Comparison of ENCODE assay signal across 12 cellular contexts in the genomic region with DNA sequence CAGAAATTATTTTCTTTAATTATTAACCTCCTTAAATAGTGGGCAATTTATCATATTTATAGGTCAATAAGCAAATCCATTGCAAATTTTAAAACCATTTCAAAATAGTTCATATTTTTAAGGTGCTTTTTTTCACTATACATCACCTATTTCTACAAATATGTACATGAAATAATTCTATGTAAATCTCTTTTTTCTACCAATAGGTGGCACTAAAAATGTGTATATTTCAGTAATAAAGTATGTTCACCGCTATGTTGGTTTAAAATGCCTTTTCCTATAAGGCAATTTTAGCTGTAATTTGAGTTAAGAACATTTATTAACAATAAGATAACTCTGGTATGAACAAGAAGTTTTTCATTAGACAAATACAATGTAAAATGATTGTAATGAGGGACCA.
DNase-seq lines count a peak whose midpoint lies in the region; ATAC-seq and TF ChIP-seq lines count a peak whose summit lies in the region.
"Had no signal": no experiment of that assay in that cellular context is flagged by ENCODE, and none has a peak within 500 bp of the region (broad histone marks: within the 10 kb centered on the region; RNA-seq: fewer than 3 reads in every experiment).

No MANE protein-coding gene starts in this region.

- POLR2A ChIA-PET in CD4-positive, alpha-beta T cell (lab: Charles Lee): no interaction called here

- H3K36me3 Mint-ChIP-seq in H9 (ENCODE audit: insufficient read depth in 1 of 3, low read depth in 3 of 3): no peaks in the 10 kb centered on the region
- no peaks in the 10 kb centered on the region for H3K36me3 Mint-ChIP-seq in CD4-positive, alpha-beta T cell (ENCODE audit: low read depth)
- H3K36me3 Mint-ChIP-seq: activated naive CD4-positive, alpha-beta T cell treated with anti-CD3 and anti-CD28 coated beads, Interleukin-2, amount 50 U/mL, for 24 hours had no signal

- peaks cover 7 to 8% of the 10 kb centered on the region in 2 experiments for H3K4me1 Mint-ChIP-seq in H9
- H3K4me1 Mint-ChIP-seq in CD4-positive, alpha-beta T cell (ENCODE audit: low read depth): no peaks in the 10 kb centered on the region
- H3K4me1 Mint-ChIP-seq: activated naive CD4-positive, alpha-beta T cell treated with anti-CD3 and anti-CD28 coated beads, Interleukin-2, amount 50 U/mL, for 24 hours had no signal

- no peak overlapping the region for H3K9ac ChIP-seq in H9 (ENCODE audit: extremely low read depth, insufficient read length, low read length)

- H3T11ph ChIP-seq in H9 (ENCODE audit: low read length): no peak overlapping the region

- no peak overlapping the region for H2BK5ac ChIP-seq in H9 (ENCODE audit: insufficient read length, low read length)

- H3K56ac ChIP-seq in H9 (ENCODE audit: insufficient read length, low read depth, low read length): no peak overlapping the region

- WGBS in H9 (ENCODE audit: extremely low coverage, insufficient read length, low lambda C conversion rate): no CpG with 5 or more reads among the region's 1 CpG

- H3K14ac ChIP-seq in H9 (ENCODE audit: insufficient read depth, low read length): no peak overlapping the region

- CTCF ChIA-PET in CD4-positive, alpha-beta T cell (lab: Charles Lee): no interaction called here

- H3K27ac ChIP-seq in H9 (ENCODE audit: insufficient read length, low read depth, low read length) (no peak overlapping the region), RWPE2 (ENCODE audit: poor library complexity, severe bottlenecking) (no peak overlapping the region)
- H3K27ac ChIP-seq in CD4-positive, alpha-beta T cell (ENCODE audit: low read depth, low read length): no peak overlapping the region
- H3K27ac ChIP-seq: gastrocnemius medialis, uterus had no signal

- no peaks in the 10 kb centered on the region for H3K9me3 Mint-ChIP-seq in H9
- H3K9me3 Mint-ChIP-seq in CD4-positive, alpha-beta T cell: peaks cover 4% of the 10 kb centered on the region
- H3K9me3 Mint-ChIP-seq: activated naive CD4-positive, alpha-beta T cell treated with anti-CD3 and anti-CD28 coated beads, Interleukin-2, amount 50 U/mL, for 24 hours had no signal

- no peak overlapping the region for H3K23ac ChIP-seq in H9 (ENCODE audit: insufficient read length, low read depth, low read length)

- H2BK20ac ChIP-seq in H9 (ENCODE audit: low read depth, low read length, poor library complexity, severe bottlenecking): no peak overlapping the region

- no peaks in the 10 kb centered on the region for H3K79me2 ChIP-seq in H9 (ENCODE audit: insufficient read depth, low read length)

- H3K4ac ChIP-seq in H9 (ENCODE audit: low read depth, low read length): no peak overlapping the region

- H3K36me3 ChIP-seq in RWPE2 (ENCODE audit: low read depth): no peaks in the 10 kb centered on the region
- H3K36me3 ChIP-seq: gastrocnemius medialis, uterus had no signal

- no peaks in the 10 kb centered on the region for H3K27me3 ChIP-seq in H9 (ENCODE audit: insufficient read depth, low read length)
- no peaks in the 10 kb centered on the region for H3K27me3 ChIP-seq in RWPE2 (ENCODE audit: insufficient read depth, poor library complexity, severe bottlenecking)
- H3K27me3 ChIP-seq in CD4-positive, alpha-beta T cell (ENCODE audit: control insufficient read depth, insufficient read depth, low read length): no peaks in the 10 kb centered on the region
- H3K27me3 ChIP-seq: gastrocnemius medialis, uterus had no signal

- H3K9me3 ChIP-seq in H9 (ENCODE audit: control insufficient read depth, low read depth, low read length) (no peaks in the 10 kb centered on the region), RWPE2 (ENCODE audit: severe bottlenecking) (no peaks in the 10 kb centered on the region)
- no peaks in the 10 kb centered on the region for H3K9me3 ChIP-seq in CD4-positive, alpha-beta T cell (ENCODE audit: control insufficient read depth, low read length)
- H3K9me3 ChIP-seq: gastrocnemius medialis, uterus had no signal

- H4K8ac ChIP-seq in H9 (replicated peaks; ENCODE audit: insufficient read length, low read depth, low read length): no peak overlapping the region

- intact Hi-C loops in CD4-positive, alpha-beta T cell (cut with DNase I, micrococcal nuclease): no loop called here

- no peak overlapping the region for H3K4me3 ChIP-seq in RWPE2 (ENCODE audit: severe bottlenecking)
- H3K4me3 ChIP-seq: gastrocnemius medialis, uterus had no signal

- no peak overlapping the region for H2BK120ac ChIP-seq in H9 (ENCODE audit: low read depth, low read length, poor library complexity, severe bottlenecking)

- H3K27ac Mint-ChIP-seq in H9: no peak overlapping the region
- no peak overlapping the region for H3K27ac Mint-ChIP-seq in CD4-positive, alpha-beta T cell
- H3K27ac Mint-ChIP-seq: activated naive CD4-positive, alpha-beta T cell treated with anti-CD3 and anti-CD28 coated beads, Interleukin-2, amount 50 U/mL, for 24 hours had no signal

- no peak for ATAC-seq in RWPE2 (ENCODE audit: low read depth)
- ATAC-seq in CD4-positive, alpha-beta T cell (ENCODE audit: poor library complexity): no peak
- ATAC-seq: gastrocnemius medialis had no signal

- H2BK15ac ChIP-seq in H9 (ENCODE audit: low read depth, low read length): no peak overlapping the region

- no peak overlapping the region for H2AFZ ChIP-seq in H9 (ENCODE audit: low read length)

- H3K4me3 Mint-ChIP-seq in H9: no peak overlapping the region
- no peak overlapping the region for H3K4me3 Mint-ChIP-seq in CD4-positive, alpha-beta T cell
- H3K4me3 Mint-ChIP-seq: activated naive CD4-positive, alpha-beta T cell treated with anti-CD3 and anti-CD28 coated beads, Interleukin-2, amount 50 U/mL, for 24 hours had no signal

- no peaks in the 10 kb centered on the region for H4K20me1 ChIP-seq in H9 (ENCODE audit: control insufficient read depth, insufficient read depth, insufficient read length)

- H2AK5ac ChIP-seq in H9 (ENCODE audit: insufficient read length, low read length): no peak overlapping the region

- H4K91ac ChIP-seq in H9 (ENCODE audit: insufficient read length, low read depth, low read length): no peak overlapping the region

- no peaks in the 10 kb centered on the region for H3K27me3 Mint-ChIP-seq in H9 (ENCODE audit: low read depth)
- no peaks in the 10 kb centered on the region for H3K27me3 Mint-ChIP-seq in CD4-positive, alpha-beta T cell
- H3K27me3 Mint-ChIP-seq: activated naive CD4-positive, alpha-beta T cell treated with anti-CD3 and anti-CD28 coated beads, Interleukin-2, amount 50 U/mL, for 24 hours had no signal

- H3K4me2 ChIP-seq in H9 (ENCODE audit: insufficient read depth, insufficient read length, low read length): no peak overlapping the region

- DNase-seq in DMS114 treated with DMSO at 0.1 percent for 48 hours (lab: John Stamatoyannopoulos, UW; ENCODE audit: unreplicated experiment): peak; percentile 3
- DNase-seq in H9: no peak
- DNase-seq in RWPE2 (ENCODE audit: low spot score): no peak
- DNase-seq in inferior parietal cortex (ENCODE audit: extremely low spot score): peak; percentile 37
- no peak for DNase-seq in NCI-H510A treated with DMSO at 0.1 percent for 48 hours (lab: John Stamatoyannopoulos, UW)
- no peak for DNase-seq in amygdala (lab: John Stamatoyannopoulos, UW)
- DNase-seq in CD4-positive, alpha-beta T cell: no peak
- DNase-seq in NCI-H2227 (lab: John Stamatoyannopoulos, UW; ENCODE audit: unreplicated experiment): no peak
- DNase-seq: gastrocnemius medialis; stimulated activated CD4-positive, alpha-beta T cell treated with anti-CD3 and anti-CD28 coated beads, Interleukin-4, amount 100 ng/mL, for 1 hour; uterus had no signal

- no peak overlapping the region for H3K18ac ChIP-seq in H9 (ENCODE audit: insufficient read length, low read depth, low read length)

- no peak overlapping the region for H4K5ac ChIP-seq in H9 (ENCODE audit: insufficient read length, low read depth, low read length)

- H3K4me1 ChIP-seq in H9 (ENCODE audit: insufficient read depth, low read length): no peaks in the 10 kb centered on the region
- no peaks in the 10 kb centered on the region for H3K4me1 ChIP-seq in RWPE2 (ENCODE audit: insufficient read depth, poor library complexity, severe bottlenecking)
- H3K4me1 ChIP-seq: gastrocnemius medialis, uterus had no signal

- H2BK12ac ChIP-seq in H9 (ENCODE audit: insufficient read length, low read depth, low read length): no peak overlapping the region

- no peaks in the 10 kb centered on the region for H3K79me1 ChIP-seq in H9 (ENCODE audit: insufficient read depth, low read depth, low read length, poor library complexity, severe bottlenecking)

- H3K23me2 ChIP-seq in H9 (ENCODE audit: insufficient read length, low read depth, low read length, poor library complexity, severe bottlenecking): no peaks in the 10 kb centered on the region

- TF ChIP-seq CTCF in H9 (conservative IDR thresholded peaks at IDR 0.05) (peak; percentile 56), RWPE2 (IDR thresholded peaks at IDR 0.05; ENCODE audit: poor library complexity, severe bottlenecking) (peak; percentile 70)
- no peak for TF ChIP-seq CTCF in CD4-positive, alpha-beta T cell (IDR thresholded peaks at IDR 0.05)

Comparison
In these comparisons a context has a peak if more than half of its experiments do, and no peak if none do; other contexts are left out.
1. DNase-seq: peak in DMS114 treated with DMSO at 0.1 percent for 48 hours (single experiment) and inferior parietal cortex (single experiment); none in H9 (single experiment), RWPE2 (single experiment), NCI-H510A treated with DMSO at 0.1 percent for 48 hours (single experiment), amygdala (0 of 56), CD4-positive, alpha-beta T cell (0 of 10) and NCI-H2227 (single experiment).